In genomic region chr5:34562791-34563190, GRCh38 we compare ENCODE assay signal across 1 cellular context.
TF ChIP-seq lines count a peak whose summit lies in the region.

No MANE protein-coding gene starts in this region.

TF ChIP-seq in IMR-90, 13 proteins besides CTCF, POLR2A, EP300 and RAD21 (continued from another document):
- TF ChIP-seq, protein P1, sequence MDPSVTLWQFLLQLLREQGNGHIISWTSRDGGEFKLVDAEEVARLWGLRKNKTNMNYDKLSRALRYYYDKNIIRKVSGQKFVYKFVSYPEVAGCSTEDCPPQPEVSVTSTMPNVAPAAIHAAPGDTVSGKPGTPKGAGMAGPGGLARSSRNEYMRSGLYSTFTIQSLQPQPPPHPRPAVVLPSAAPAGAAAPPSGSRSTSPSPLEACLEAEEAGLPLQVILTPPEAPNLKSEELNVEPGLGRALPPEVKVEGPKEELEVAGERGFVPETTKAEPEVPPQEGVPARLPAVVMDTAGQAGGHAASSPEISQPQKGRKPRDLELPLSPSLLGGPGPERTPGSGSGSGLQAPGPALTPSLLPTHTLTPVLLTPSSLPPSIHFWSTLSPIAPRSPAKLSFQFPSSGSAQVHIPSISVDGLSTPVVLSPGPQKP (IDR thresholded peaks at IDR 0.05; ENCODE audit: borderline replicate concordance, low read depth, low read length): no peak
- TF ChIP-seq NFE2L2 (IDR thresholded peaks at IDR 0.05; ENCODE audit: low read depth, low read length) (no peak), FOS (IDR thresholded peaks at IDR 0.05; ENCODE audit: low read depth, low read length) (no peak), BHLHE40 (IDR thresholded peaks at IDR 0.05; ENCODE audit: low read depth, low read length) (no peak), SMC3 (IDR thresholded peaks at IDR 0.05; ENCODE audit: low read depth, low read length) (no peak), MAFK (IDR thresholded peaks at IDR 0.05; ENCODE audit: low read depth, low read length) (no peak), CHD1 (IDR thresholded peaks at IDR 0.05; ENCODE audit: low read depth, low read length) (no peak), RFX5 (IDR thresholded peaks at IDR 0.05; ENCODE audit: low read depth, low read length) (no peak)
